Comparison of ENCODE assay signal across 8 cellular contexts in the genomic region with DNA sequence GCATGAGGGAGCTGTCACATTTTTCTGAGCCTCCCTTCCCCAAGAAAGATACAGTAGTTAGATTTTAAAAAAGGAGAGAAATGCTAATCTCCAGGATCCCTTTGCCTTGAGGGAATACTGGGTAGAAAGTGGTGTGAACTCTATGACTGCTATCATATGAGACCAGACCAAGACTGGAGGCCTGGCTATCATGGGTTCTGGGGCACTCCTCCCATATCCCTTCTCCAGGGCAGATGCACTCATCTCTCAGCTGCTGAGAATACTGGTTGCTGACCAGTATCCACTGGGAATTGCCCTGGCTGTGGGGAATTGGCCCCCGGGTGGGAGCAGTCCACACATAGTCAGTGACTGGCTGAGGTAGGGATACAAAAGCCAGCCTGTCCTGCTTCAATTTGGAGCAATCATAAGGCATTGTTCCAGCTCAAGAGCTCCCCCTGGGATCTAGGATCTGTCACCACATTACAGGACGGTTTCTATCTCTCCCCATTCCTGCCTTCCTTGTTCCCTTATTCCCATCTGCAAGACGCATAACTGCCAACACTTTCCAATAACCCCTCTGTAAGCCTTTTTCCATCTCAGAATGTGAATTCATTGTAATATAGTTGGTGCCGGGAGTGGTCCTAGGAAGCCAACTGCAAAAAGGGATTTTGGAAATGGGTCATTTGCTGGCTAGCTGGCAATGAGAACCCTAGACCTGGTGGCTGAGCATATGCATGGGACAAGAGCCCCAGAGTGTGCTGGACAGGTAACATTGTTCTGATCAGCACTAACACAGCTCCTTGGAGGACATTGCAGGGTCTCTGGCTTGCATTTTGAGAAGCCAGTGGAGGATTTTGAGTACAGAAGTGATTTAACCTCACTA. TPM values are rescaled to one million over a fixed set of nuclear protein-coding genes. Genes with fewer than 3 reads are reported as not detected.
DNase-seq lines count a peak whose midpoint lies in the region; ATAC-seq and TF ChIP-seq lines count a peak whose summit lies in the region.

No MANE protein-coding gene starts in this region.

- no peaks in the 10 kb centered on the region for H4K20me1 ChIP-seq in HCT116 (ENCODE audit: insufficient read depth)
- H4K20me1 ChIP-seq in neural progenitor cell (ENCODE audit: low read depth): no peaks in the 10 kb centered on the region

- RAD21 ChIA-PET in HCT116 (lab: Charles Lee; ENCODE audit: low non-redundant PET in 1 of 2, low total read pairs in 2 of 2, uncharacterized antibody in 2 of 2, unreplicated experiment in 2 of 2): no interaction called here

- H3K9me3 ChIP-seq in HCT116 (ENCODE audit: control insufficient read depth in 1 of 2, insufficient read depth in 1 of 2, low read depth in 1 of 2, low read length in 2 of 2): peaks cover 5 to 10% of the 10 kb centered on the region in 2 experiments
- H3K9me3 ChIP-seq in Panc1 (ENCODE audit: control insufficient read depth, insufficient read depth, low read depth, low read length): no peaks in the 10 kb centered on the region
- H3K9me3 ChIP-seq in neural progenitor cell (ENCODE audit: low read depth): no peaks in the 10 kb centered on the region

- H3K27me3 Mint-ChIP-seq in CD14-positive monocyte (ENCODE audit: low read depth in 3 of 3): peaks cover 3 to 16% (median 7%) of the 10 kb centered on the region in 3 donors
- peaks cover 13% of the 10 kb centered on the region for H3K27me3 Mint-ChIP-seq in neural progenitor cell (ENCODE audit: insufficient read depth, low read depth)

- DNase-seq in CD14-positive monocyte (ENCODE audit: low spot score): no peak
- peak; percentile 43 for DNase-seq in HCT116 (ENCODE audit: low read depth, low spot score)
- no peak for DNase-seq in Panc1 (ENCODE audit: low read depth, low spot score)
- peak; percentile 77 for DNase-seq in neural progenitor cell (ENCODE audit: low spot score)
- no peak for DNase-seq in NCI-H187 treated with DMSO at 0.1 percent for 48 hours (lab: John Stamatoyannopoulos, UW)
- no peak for DNase-seq in middle frontal gyrus (ENCODE audit: extremely low spot score, low spot score)

- H3K9ac ChIP-seq in HCT116 (ENCODE audit: low read length): no peak overlapping the region
- no peak overlapping the region for H3K9ac ChIP-seq in neural progenitor cell

- peak; percentile 88 for ATAC-seq in HCT116
- ATAC-seq in Panc1: peak; percentile 94
- ATAC-seq in esophagus mucosa: peak; percentile 59
- ATAC-seq in HG02938 (IDR thresholded peaks at IDR 0.05; ENCODE audit: unreplicated experiment): no peak

- H3K4me1 Mint-ChIP-seq in CD14-positive monocyte (peaks cover 24% of the 10 kb centered on the region), neural progenitor cell (peaks cover 7% of the 10 kb centered on the region)

- POLR2A ChIA-PET in HCT116 (lab: Charles Lee) (no interaction called here), Panc1 (lab: Charles Lee) (no interaction called here)

- peak; percentile 57 for TF ChIP-seq RAD21 in HCT116 (IDR thresholded peaks at IDR 0.05; ENCODE audit: low read depth)

- BruUV-seq in HCT116 (replicated peaks; lab: Mats Ljungman, UMichigan): no TSS peak
- no TSS peak for BruUV-seq in Panc1 (replicated peaks; lab: Mats Ljungman, UMichigan)

- H3K4me2 ChIP-seq in HCT116 (ENCODE audit: low read length): no peak overlapping the region
- no peak overlapping the region for H3K4me2 ChIP-seq in neural progenitor cell

- in situ Hi-C loops in Panc1 (cut with HindIII; ENCODE audit: low pct_unique_long_range_greater_than_20kb, low sequenced_read_pairs): no loop called here

- intact Hi-C loops in CD14-positive monocyte (cut with micrococcal nuclease): no loop called here
- intact Hi-C loops in HCT116 (cut with micrococcal nuclease): no loop called here
- intact Hi-C loops in Panc1 (cut with micrococcal nuclease; ENCODE audit: unreplicated experiment): loop anchor here (2.0 to 5.0 kb wide), 2 partner anchors 74 to 176 kb away; partner anchors contain the start of genes IMMT and MRPL35

- H3K9me3 Mint-ChIP-seq in CD14-positive monocyte (peaks cover 3 to 10% (median 5%) of the 10 kb centered on the region in 7 donors), neural progenitor cell (peaks cover 2% of the 10 kb centered on the region)

- no peaks in the 10 kb centered on the region for H3K79me2 ChIP-seq in HCT116 (ENCODE audit: insufficient read depth, low read length)
- H3K79me2 ChIP-seq in neural progenitor cell (ENCODE audit: low read depth): no peaks in the 10 kb centered on the region

- H2AFZ ChIP-seq in HCT116 (ENCODE audit: low read depth, low read length, poor library complexity, severe bottlenecking) (no peak overlapping the region), neural progenitor cell (replicated peaks) (peak overlapping the region; percentile 84)

- H3K27ac ChIP-seq in HCT116 (ENCODE audit: low read depth, low read length): no peak overlapping the region
- H3K27ac ChIP-seq in Panc1 (ENCODE audit: low read length): no peak overlapping the region
- no peak overlapping the region for H3K27ac ChIP-seq in neural progenitor cell

- TF ChIP-seq POLR2A in HCT116 (IDR thresholded peaks at IDR 0.05; ENCODE audit: borderline replicate concordance, extremely low read depth, insufficient read depth, insufficient read length): no peak

- H3K27me3 ChIP-seq in HCT116 (ENCODE audit: insufficient read depth, low read length) (no peaks in the 10 kb centered on the region), Panc1 (ENCODE audit: control insufficient read depth, insufficient read depth, low read length) (peaks cover 4% of the 10 kb centered on the region), neural progenitor cell (no peaks in the 10 kb centered on the region)

- no peaks in the 10 kb centered on the region for H3K36me3 Mint-ChIP-seq in CD14-positive monocyte
- H3K36me3 Mint-ChIP-seq in neural progenitor cell: no peaks in the 10 kb centered on the region

- peaks cover 0 to 7% of the 10 kb centered on the region in 2 experiments; a peak in 1 of 4 replicates for H3K4me1 ChIP-seq in HCT116 (ENCODE audit: control insufficient read depth in 1 of 2, insufficient read depth in 2 of 2, low read length in 2 of 2)
- peaks cover 4% of the 10 kb centered on the region; the same call in 1 of the 2 replicates for H3K4me1 ChIP-seq in Panc1 (ENCODE audit: control insufficient read depth, insufficient read depth, low read length)
- H3K4me1 ChIP-seq in neural progenitor cell: no peaks in the 10 kb centered on the region

- TF ChIP-seq CTCF in CD14-positive monocyte (IDR thresholded peaks at IDR 0.05) (peak; percentile 55), HCT116 (IDR thresholded peaks at IDR 0.05 in 2 of 3, conservative IDR thresholded peaks at IDR 0.05 in 1 of 3; ENCODE audit: borderline replicate concordance in 1 of 3, insufficient read depth in 1 of 3, low read depth in 2 of 3, low read length in 2 of 3) (peak; percentile 37 to 65 (median 56); a peak in 5 of 6 replicates), Panc1 (IDR thresholded peaks at IDR 0.05) (peak; percentile 82), neural progenitor cell (IDR thresholded peaks at IDR 0.05) (peak; percentile 71)

- H3K4me3 ChIP-seq in HCT116 (replicated peaks in 1 of 2; ENCODE audit: low read depth in 1 of 2, low read length in 2 of 2) (no peak overlapping the region), Panc1 (ENCODE audit: low read depth in 2 of 2, low read length in 2 of 2) (no peak overlapping the region), neural progenitor cell (no peak overlapping the region)

- CTCF ChIA-PET in HCT116 (lab: Charles Lee) (interaction anchor here (1.4 kb wide), 1 partner anchor 545 kb away, joined by 3 read pairs; no protein-coding TSS in a partner anchor), Panc1 (lab: Charles Lee) (interaction anchor here (0.6 to 0.8 kb wide), 2 partner anchors 68 to 74 kb away, joined by 3 to 5 read pairs; partner anchors contain the start of gene KDM3A)

- H3K36me3 ChIP-seq in HCT116 (ENCODE audit: control insufficient read depth in 1 of 2, insufficient read depth in 2 of 2, low read length in 2 of 2): no peaks in the 10 kb centered on the region
- H3K36me3 ChIP-seq in Panc1 (ENCODE audit: control insufficient read depth, insufficient read depth, low read length): no peaks in the 10 kb centered on the region
- no peaks in the 10 kb centered on the region for H3K36me3 ChIP-seq in neural progenitor cell

- H3K27ac Mint-ChIP-seq in CD14-positive monocyte: peak overlapping the region in 1 of 7 donors; percentile 40
- H3K27ac Mint-ChIP-seq in neural progenitor cell: no peak overlapping the region

- no peaks in the 10 kb centered on the region for H3K9me2 ChIP-seq in HCT116 (ENCODE audit: insufficient read depth)

- H3K4me3 Mint-ChIP-seq in CD14-positive monocyte (no peak overlapping the region), neural progenitor cell (no peak overlapping the region)

- H3F3A ChIP-seq in neural progenitor cell (ENCODE audit: low read depth): no peaks in the 10 kb centered on the region

TF ChIP-seq in HCT116, 20 proteins besides CTCF, POLR2A, EP300 and RAD21 (continues in another document):
- TF ChIP-seq, protein P1, sequence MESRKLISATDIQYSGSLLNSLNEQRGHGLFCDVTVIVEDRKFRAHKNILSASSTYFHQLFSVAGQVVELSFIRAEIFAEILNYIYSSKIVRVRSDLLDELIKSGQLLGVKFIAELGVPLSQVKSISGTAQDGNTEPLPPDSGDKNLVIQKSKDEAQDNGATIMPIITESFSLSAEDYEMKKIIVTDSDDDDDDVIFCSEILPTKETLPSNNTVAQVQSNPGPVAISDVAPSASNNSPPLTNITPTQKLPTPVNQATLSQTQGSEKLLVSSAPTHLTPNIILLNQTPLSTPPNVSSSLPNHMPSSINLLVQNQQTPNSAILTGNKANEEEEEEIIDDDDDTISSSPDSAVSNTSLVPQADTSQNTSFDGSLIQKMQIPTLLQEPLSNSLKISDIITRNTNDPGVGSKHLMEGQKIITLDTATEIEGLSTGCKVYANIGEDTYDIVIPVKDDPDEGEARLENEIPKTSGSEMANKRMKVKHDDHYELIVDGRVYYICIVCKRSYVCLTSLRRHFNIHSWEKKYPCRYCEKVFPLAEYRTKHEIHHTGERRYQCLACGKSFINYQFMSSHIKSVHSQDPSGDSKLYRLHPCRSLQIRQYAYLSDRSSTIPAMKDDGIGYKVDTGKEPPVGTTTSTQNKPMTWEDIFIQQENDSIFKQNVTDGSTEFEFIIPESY (IDR thresholded peaks at IDR 0.05; ENCODE audit: extremely low read depth, insufficient replicate concordance, low read length): no peak
- TF ChIP-seq POLR2AphosphoS5 (IDR thresholded peaks at IDR 0.05; ENCODE audit: low read depth, low read length) (no peak), ELF1 (IDR thresholded peaks at IDR 0.05; ENCODE audit: borderline replicate concordance, low read depth) (no peak)
- TF ChIP-seq, protein P2, sequence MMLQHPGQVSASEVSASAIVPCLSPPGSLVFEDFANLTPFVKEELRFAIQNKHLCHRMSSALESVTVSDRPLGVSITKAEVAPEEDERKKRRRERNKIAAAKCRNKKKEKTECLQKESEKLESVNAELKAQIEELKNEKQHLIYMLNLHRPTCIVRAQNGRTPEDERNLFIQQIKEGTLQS (IDR thresholded peaks at IDR 0.05): no peak

RNA-seq across cellular contexts. Expression of gene REEP1, which starts 35.4 kb away (rescaled TPM):
- not detected for polyA plus RNA-seq in CD14-positive monocyte
- total RNA-seq in HCT116 (2021; ENCODE audit: unreplicated experiment): 5.9 TPM
- 1.8 and 2.4 TPM in 2 replicates for polyA plus RNA-seq in HCT116 (2012)
- 0.23 TPM for total RNA-seq in Panc1 (2021; ENCODE audit: unreplicated experiment)
- 0.12 TPM for polyA plus RNA-seq in Panc1 (2012; ENCODE audit: insufficient read length)
- 1.6 TPM for total RNA-seq in esophagus mucosa
- total RNA-seq in neural progenitor cell (ENCODE audit: low replicate concordance): 0.88 and 0.93 TPM in 2 replicates

Comparison
In these comparisons a context has a peak if more than half of its experiments do, and no peak if none do; other contexts are left out.
1. DNase-seq: peak in HCT116 (single experiment) and neural progenitor cell (single experiment); none in CD14-positive monocyte (single experiment), Panc1 (single experiment), NCI-H187 treated with DMSO at 0.1 percent for 48 hours (single experiment) and middle frontal gyrus (single experiment).
2. Peak in every context shown above with its lines, with median percentiles within 50 percentile points of each other: CTCF ChIP-seq.